Comparison of ENCODE assay signal across 22 cellular contexts in genomic region chr15:87570186-87570585, GRCh38.
DNase-seq lines count a peak whose midpoint lies in the region; ATAC-seq and TF ChIP-seq lines count a peak whose summit lies in the region.
"Had no signal": no experiment of that assay in that cellular context is flagged by ENCODE, and none has a peak within 500 bp of the region (broad histone marks: within the 10 kb centered on the region; RNA-seq: fewer than 3 reads in every experiment).

No MANE protein-coding gene starts in this region.

- CTCF ChIA-PET in mammary epithelial cell (lab: Charles Lee; ENCODE audit: low non-redundant PET) (no interaction called here), MCF 10A (lab: Yijun Ruan, JAX) (interaction anchor here (0.5 kb wide), 1 partner anchor 181 kb away, joined by 3 read pairs; no protein-coding TSS in a partner anchor), PC-3 (lab: Charles Lee) (no interaction called here)

- no peaks in the 10 kb centered on the region for H3K27me3 Mint-ChIP-seq in MCF 10A (ENCODE audit: insufficient read depth, unreplicated experiment)

- WGBS in mammary epithelial cell (ENCODE audit: low coverage, missing lambda C conversion rate), result 95% methylated on average over 2 of the region's 2 CpGs

- H3K36me3 Mint-ChIP-seq in MCF 10A (ENCODE audit: insufficient read depth, unreplicated experiment), result peaks cover 6% of the 10 kb centered on the region

- no peaks in the 10 kb centered on the region for H3F3A ChIP-seq in PC-3 (ENCODE audit: low read length, unreplicated experiment)

- no peak overlapping the region for H3K27ac ChIP-seq in mammary epithelial cell (ENCODE audit: insufficient read depth, low read depth, low read length)
- peak overlapping the region; percentile 53 for H3K27ac ChIP-seq in PC-3 (ENCODE audit: low read length)
- H3K27ac ChIP-seq: colonic mucosa, right atrium auricular region, transverse colon had no signal

- DNase-seq in mammary epithelial cell (no peak), MCF 10A (ENCODE audit: unreplicated experiment) (no peak), PC-3 (peak; percentile 23), fibroblast of peridontal ligament (ENCODE audit: extremely low read depth) (peak; percentile 34), NCI-H524 treated with DMSO at 0.1 percent for 48 hours (lab: John Stamatoyannopoulos, UW) (no peak)
- no peak for DNase-seq in stimulated activated CD4-positive, alpha-beta T cell treated with anti-CD3 and anti-CD28 coated beads, Interleukin-15, amount 100 ng/mL, for 24 hours
- DNase-seq: activated CD4-positive, CD25-positive, alpha-beta regulatory T cell treated with anti-CD3 and anti-CD28 coated beads, Interleukin-2, amount 50 U/mL, for 72 hours; activated T-cell treated with anti-CD3 and anti-CD28 coated beads for 4 hours; amniotic stem cell; colonic mucosa; DMS153; erythroblast; left colon; NCI-H187 treated with DMSO at 0.1 percent for 48 hours; NCI-H526; nephron progenitor cell; stimulated activated CD4-positive, alpha-beta T cell treated with anti-CD3 and anti-CD28 coated beads, Interleukin-4, amount 100 ng/mL, for 24 hours; transverse colon had no signal

- H2AFZ ChIP-seq in mammary epithelial cell (ENCODE audit: low read depth, low read length) (no peak overlapping the region), PC-3 (ENCODE audit: low read length) (no peak overlapping the region)

- POLR2A ChIA-PET in MCF 10A (lab: Yijun Ruan, JAX), result interaction anchor here (0.7 kb wide), 1 partner anchor 656 kb away, joined by 3 read pairs; no protein-coding TSS in a partner anchor
- POLR2A ChIA-PET in PC-3 (lab: Charles Lee; ENCODE audit: unreplicated experiment), result no interaction called here

- H3K27ac Mint-ChIP-seq in MCF 10A (ENCODE audit: low read depth, unreplicated experiment), result no peak overlapping the region
- H3K27ac Mint-ChIP-seq: nephron progenitor cell had no signal

- in situ Hi-C loops in mammary epithelial cell (cut with MboI; ENCODE audit: low sequenced_read_pairs in 2 of 2), result no loop called here

- H3K4me2 ChIP-seq in mammary epithelial cell (ENCODE audit: insufficient read depth, low read depth, low read length), result peak overlapping the region; percentile 52
- H3K4me2 ChIP-seq in PC-3 (ENCODE audit: low read length), result peak overlapping the region; percentile 53
- H3K4me2 ChIP-seq in skeletal muscle satellite cell (ENCODE audit: low read length), result peak overlapping the region; percentile 28

- H3K4me1 ChIP-seq in mammary epithelial cell (ENCODE audit: insufficient read depth, low read length) (peaks cover 35% of the 10 kb centered on the region), PC-3 (ENCODE audit: insufficient read depth, low read length) (peaks cover 28% of the 10 kb centered on the region), skeletal muscle satellite cell (ENCODE audit: control insufficient read depth, insufficient read depth, low read length) (peaks cover 24% of the 10 kb centered on the region)
- H3K4me1 ChIP-seq: colonic mucosa, right atrium auricular region, transverse colon had no signal

- H3K9me3 ChIP-seq in mammary epithelial cell (replicated peaks; ENCODE audit: insufficient read depth, low read length), result no peaks in the 10 kb centered on the region
- H3K9me3 ChIP-seq in PC-3 (ENCODE audit: low read length), result no peaks in the 10 kb centered on the region
- H3K9me3 ChIP-seq in skeletal muscle satellite cell (replicated peaks; ENCODE audit: low read length), result no peaks in the 10 kb centered on the region
- H3K9me3 ChIP-seq: colonic mucosa, MG63, right atrium auricular region, transverse colon had no signal

- H3K4me3 Mint-ChIP-seq in MCF 10A (ENCODE audit: unreplicated experiment), result no peak overlapping the region
- H3K4me3 Mint-ChIP-seq: nephron progenitor cell had no signal

- H3K4me3 ChIP-seq in mammary epithelial cell (replicated peaks in 1 of 3; ENCODE audit: insufficient read depth in 1 of 3, low read depth in 2 of 3, low read length in 3 of 3) (no peak overlapping the region), PC-3 (ENCODE audit: low read length) (peak overlapping the region; percentile 46; the same call in 1 of the 2 replicates), skeletal muscle satellite cell (ENCODE audit: low read length) (no peak overlapping the region)
- H3K4me3 ChIP-seq: colonic mucosa, MG63, right atrium auricular region had no signal

- H3K27me3 ChIP-seq in mammary epithelial cell (ENCODE audit: insufficient read depth, low read length) (no peaks in the 10 kb centered on the region), PC-3 (ENCODE audit: low read length) (no peaks in the 10 kb centered on the region), skeletal muscle satellite cell (ENCODE audit: control insufficient read depth, insufficient read depth, low read length) (peaks cover 28% of the 10 kb centered on the region)
- H3K27me3 ChIP-seq: colonic mucosa, MG63, right atrium auricular region, transverse colon had no signal

- TF ChIP-seq CTCF in mammary epithelial cell (conservative IDR thresholded peaks at IDR 0.05 in 1 of 2, IDR thresholded peaks at IDR 0.05 in 1 of 2; ENCODE audit: extremely low read depth in 1 of 2, insufficient read depth in 1 of 2, low read depth in 1 of 2, low read length in 2 of 2), result no peak
- TF ChIP-seq CTCF in MCF 10A (IDR thresholded peaks at IDR 0.05; ENCODE audit: unreplicated experiment), result no peak
- no peak for TF ChIP-seq CTCF in PC-3 (conservative IDR thresholded peaks at IDR 0.05; ENCODE audit: low read depth, low read length)

- intact Hi-C loops in mammary epithelial cell (cut with micrococcal nuclease) (loop anchor here (5.0 to 10.0 kb wide), 2 partner anchors 303 to 1235 kb away; no protein-coding TSS in a partner anchor), MCF 10A (cut with micrococcal nuclease) (no loop called here), PC-3 (cut with micrococcal nuclease) (no loop called here)

- no peaks in the 10 kb centered on the region for H3K36me3 ChIP-seq in mammary epithelial cell (ENCODE audit: insufficient read depth, low read length)
- no peaks in the 10 kb centered on the region for H3K36me3 ChIP-seq in PC-3 (ENCODE audit: low read depth, low read length)
- no peaks in the 10 kb centered on the region for H3K36me3 ChIP-seq in skeletal muscle satellite cell (ENCODE audit: insufficient read depth, low read length)
- H3K36me3 ChIP-seq: colonic mucosa, MG63, right atrium auricular region, transverse colon had no signal

- H3K9me3 Mint-ChIP-seq in MCF 10A (ENCODE audit: unreplicated experiment), result no peaks in the 10 kb centered on the region
- H3K9me3 Mint-ChIP-seq: nephron progenitor cell had no signal

- dilution Hi-C loops in mammary epithelial cell (cut with HindIII; ENCODE audit: low sequenced_read_pairs), result no loop called here

- H3K9me2 ChIP-seq in PC-3 (replicated peaks; ENCODE audit: low read length), result no peaks in the 10 kb centered on the region

- H4K20me1 ChIP-seq in mammary epithelial cell (ENCODE audit: insufficient read depth, low read length) (no peaks in the 10 kb centered on the region), PC-3 (ENCODE audit: low read length) (no peaks in the 10 kb centered on the region)

- no peak for ATAC-seq in PC-3
- ATAC-seq in GM21390 (IDR thresholded peaks at IDR 0.05; ENCODE audit: unreplicated experiment), result no peak
- ATAC-seq: left colon had no signal

- no peak overlapping the region for H3K9ac ChIP-seq in mammary epithelial cell (ENCODE audit: insufficient read depth, low read length)
- H3K9ac ChIP-seq in PC-3 (ENCODE audit: low read length), result no peak overlapping the region
- no peak overlapping the region for H3K9ac ChIP-seq in skeletal muscle satellite cell (ENCODE audit: low read depth, low read length)

- peaks cover 25% of the 10 kb centered on the region for H3K4me1 Mint-ChIP-seq in MCF 10A (ENCODE audit: insufficient read depth, unreplicated experiment)
- H3K4me1 Mint-ChIP-seq: nephron progenitor cell had no signal

- H3K79me2 ChIP-seq in mammary epithelial cell (ENCODE audit: insufficient read depth, low read length) (no peaks in the 10 kb centered on the region), PC-3 (ENCODE audit: low read length) (no peaks in the 10 kb centered on the region)

- BruUV-seq in mammary epithelial cell (replicated peaks; lab: Mats Ljungman, UMichigan), result no TSS peak
- BruUV-seq in MCF 10A (replicated peaks; lab: Mats Ljungman, UMichigan), result no TSS peak
- no TSS peak for BruUV-seq in PC-3 (replicated peaks; lab: Mats Ljungman, UMichigan)

Comparison
In these comparisons a context has a peak if more than half of its experiments do, and no peak if none do; other contexts are left out.
1. DNase-seq: peak in PC-3 (single experiment) and fibroblast of peridontal ligament (single experiment); none in mammary epithelial cell (single experiment), MCF 10A (single experiment), NCI-H524 treated with DMSO at 0.1 percent for 48 hours (single experiment) and stimulated activated CD4-positive, alpha-beta T cell treated with anti-CD3 and anti-CD28 coated beads, Interleukin-15, amount 100 ng/mL, for 24 hours (single experiment).
2. Peak in every context shown above with its lines, with median percentiles within 50 percentile points of each other: H3K4me2 ChIP-seq.